In the genomic region with DNA sequence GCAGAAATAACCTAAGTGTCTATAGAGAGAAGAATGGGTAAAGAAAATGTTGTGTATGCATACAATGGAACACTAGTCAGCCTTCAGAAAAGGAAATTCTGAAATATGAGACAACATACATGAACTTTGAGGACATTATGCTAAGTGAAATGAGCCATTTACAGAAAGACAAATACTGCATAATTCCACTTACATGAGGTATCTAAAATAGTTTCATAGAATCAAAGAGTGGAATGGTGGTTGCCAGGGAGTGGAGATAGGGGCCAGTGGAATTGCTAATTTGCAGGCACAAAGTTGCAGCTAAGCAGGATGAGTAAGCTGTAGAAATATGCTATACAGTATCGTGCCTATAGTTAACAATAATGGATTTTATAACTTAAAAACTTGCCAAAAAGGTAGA, we compare ENCODE assay signal across 23 cellular contexts.
"Had no signal": no experiment of that assay in that cellular context is flagged by ENCODE, and none has a peak within 500 bp of the region (broad histone marks: within the 10 kb centered on the region; RNA-seq: fewer than 3 reads in every experiment).

No MANE protein-coding gene starts in this region.

- H3K9me3 ChIP-seq: left ventricle myocardium inferior, sigmoid colon, stomach, suprapubic skin, transverse colon had no signal

- H3K79me2 ChIP-seq: hepatocyte had no signal

- H3K27ac ChIP-seq: coronary artery, epithelial cell of prostate, hepatocyte, left ventricle myocardium inferior, sigmoid colon, stomach, suprapubic skin, transverse colon, WERI-Rb-1 had no signal

- DNase-seq: activated CD4-positive, alpha-beta T cell treated with anti-CD3 and anti-CD28 coated beads, Interleukin-2, amount 50 U/mL, for 1 hour; activated CD4-positive, CD25-positive, alpha-beta regulatory T cell treated with anti-CD3 and anti-CD28 coated beads, Interleukin-2, amount 50 U/mL, for 72 hours; activated naive CD4-positive, alpha-beta T cell treated with Interleukin-2 at 50 U/mL for 16 hours; activated naive CD8-positive, alpha-beta T cell treated with anti-CD3 and anti-CD28 coated beads for 36 hours; activated T-cell treated with anti-CD3 and anti-CD28 coated beads, Interleukin-2, amount 50 U/mL, for 24 hours; amygdala; immature natural killer cell; left ventricle myocardium inferior; midbrain; natural killer cell; retina; sigmoid colon; stimulated activated CD4-positive, alpha-beta T cell treated with anti-CD3 and anti-CD28 coated beads, Interleukin-15, amount 100 ng/mL, for 24 hours; stomach; T-cell; transverse colon; WERI-Rb-1 had no signal

- H3K27me3 ChIP-seq: hepatocyte, sigmoid colon, stomach, suprapubic skin, transverse colon had no signal

- ATAC-seq: natural killer cell; stimulated activated memory B cell treated with anti-CD40 and anti-IgM and Interleukin-4, amounts not matched to agents 10 μg/mL and 1 μg/mL and 100 μg/mL, for 72 hours; T-cell had no signal

- H3K4me3 ChIP-seq: coronary artery, hepatocyte, left ventricle myocardium inferior, sigmoid colon, smooth muscle cell, stomach, suprapubic skin, transverse colon had no signal

- H3K4me2 ChIP-seq: hepatocyte, smooth muscle cell had no signal

- H3K36me3 ChIP-seq: left ventricle myocardium inferior, sigmoid colon, stomach, suprapubic skin, transverse colon, WERI-Rb-1 had no signal

- H2AFZ ChIP-seq: hepatocyte had no signal

- H3K4me1 ChIP-seq: stomach, suprapubic skin, transverse colon had no signal
